In the genomic region with DNA sequence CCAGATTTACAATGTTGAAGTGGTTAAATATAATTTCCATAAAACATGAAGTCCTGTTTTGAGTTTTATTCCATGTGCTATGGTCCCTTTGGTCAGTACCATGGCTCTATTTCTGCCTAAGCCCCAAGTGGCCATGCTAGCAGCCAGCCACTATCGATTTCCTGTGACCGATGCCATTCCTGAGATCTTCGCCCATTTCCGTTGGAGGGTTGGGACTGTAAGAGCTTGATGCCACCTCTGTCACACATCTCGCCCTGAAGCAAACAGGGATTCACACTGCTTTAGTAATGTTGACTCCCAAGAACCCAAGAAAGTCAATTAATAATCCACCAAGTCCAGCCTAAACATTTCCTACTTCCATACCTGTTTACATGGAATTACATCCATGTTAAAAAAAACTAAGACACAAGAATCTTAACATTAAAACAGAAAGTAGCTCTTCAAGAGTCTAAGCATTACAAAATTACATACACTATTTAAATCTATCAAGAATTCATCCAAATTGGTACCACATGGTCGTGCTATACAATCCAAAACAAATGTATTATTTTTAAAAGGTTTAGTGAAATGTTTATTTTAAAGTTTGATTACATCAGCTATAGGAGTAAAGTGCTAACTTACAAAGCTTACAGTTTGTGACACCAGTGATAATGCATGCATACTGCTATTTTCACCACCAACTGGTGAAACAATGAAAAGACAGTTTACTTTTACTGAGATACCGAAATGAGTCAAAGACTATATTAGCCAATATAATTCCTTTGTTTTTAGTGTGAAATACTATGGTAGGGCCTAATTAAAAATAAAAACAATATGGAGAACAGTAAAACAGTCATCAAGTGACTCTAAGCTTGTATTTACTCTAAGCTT, we compare ENCODE assay signal across 8 cellular contexts. TPM values are rescaled to one million over a fixed set of nuclear protein-coding genes. Genes with fewer than 3 reads are reported as not detected.
DNase-seq lines count a peak whose midpoint lies in the region; FAIRE-seq and TF ChIP-seq lines count a peak whose summit lies in the region.

No MANE protein-coding gene starts in this region.

- FAIRE-seq in H1 (lab: Jason Lieb, UNC), result no peak
- FAIRE-seq in urothelium cell line (lab: Jason Lieb, UNC), result no peak

- H3K27ac Mint-ChIP-seq in activated CD4-positive, alpha-beta T cell treated with anti-CD3 and anti-CD28 coated beads, Interleukin-2, amount 10 ng/mL, durations not matched to agents 7 days and 5 days, result peak overlapping the region; percentile 100
- peak overlapping the region; percentile 98 for H3K27ac Mint-ChIP-seq in osteocyte (ENCODE audit: unreplicated experiment)

- H4K5ac ChIP-seq in H1 (ENCODE audit: insufficient read length, low read depth, low read length), result no peak overlapping the region

- H3K56ac ChIP-seq in H1 (replicated peaks; ENCODE audit: insufficient read length, low read depth, low read length), result no peak overlapping the region

- H3K27ac ChIP-seq in H1 (ENCODE audit: low read depth, low read length), result no peak overlapping the region

- no peaks in the 10 kb centered on the region for H3K9me3 ChIP-seq in H1 (ENCODE audit: insufficient read depth in 2 of 2, low read depth in 1 of 2, low read length in 1 of 2)

- POLR2A ChIA-PET in activated CD4-positive, alpha-beta T cell treated with anti-CD3 and anti-CD28 coated beads, Interleukin-2, amount 10 ng/mL, durations not matched to agents 7 days and 5 days (lab: Charles Lee), result interaction anchor here (0.6 to 1.0 kb wide), 5 partner anchors 29 to 146 kb away, joined by 3 to 4 read pairs (median 3); no protein-coding TSS in a partner anchor
- POLR2A ChIA-PET in H1 (lab: Charles Lee; ENCODE audit: partially characterized antibody), result interaction anchor here (0.6 to 45.3 kb wide), 22 partner anchors 9 to 215 kb away, joined by 3 to 2341 read pairs (median 4); partner anchors contain the start of genes CPNE1, ERGIC3, NFS1 and PHF20

- peaks cover 0 to 4% (median 4%) of the 10 kb centered on the region in 4 experiments; a peak in 3 of 7 replicates for H3K4me1 ChIP-seq in H1 (replicated peaks in 1 of 4; ENCODE audit: control insufficient read depth in 3 of 4, insufficient read depth in 4 of 4, low read length in 3 of 4)

- no peak overlapping the region for H2AK5ac ChIP-seq in H1 (ENCODE audit: low read depth, low read length)

- no peak for TF ChIP-seq EP300 in H1 (IDR thresholded peaks at IDR 0.05; ENCODE audit: borderline replicate concordance in 1 of 2, low read depth in 2 of 2, low read length in 2 of 2)

- no peak for DNase-seq in activated CD4-positive, alpha-beta T cell treated with anti-CD3 and anti-CD28 coated beads, Interleukin-2, amount 10 ng/mL, durations not matched to agents 7 days and 5 days
- DNase-seq in activated CD4-positive, alpha-beta T cell treated with anti-CD3 and anti-CD28 coated beads, Interleukin-2, amount 50 U/mL, for 4 hours, result no peak
- DNase-seq in RPMI8226, result peak; percentile 13
- no peak for DNase-seq in H1 (ENCODE audit: low read depth in 1 of 2, low spot score in 2 of 2)
- DNase-seq in osteocyte (ENCODE audit: extremely low spot score, unreplicated experiment), result no peak
- DNase-seq in NCI-H510A (lab: John Stamatoyannopoulos, UW), result no peak
- DNase-seq in urothelium cell line (ENCODE audit: low spot score), result no peak
- no peak for DNase-seq in anterior cingulate cortex (lab: John Stamatoyannopoulos, UW)

- no peak overlapping the region for H3K14ac ChIP-seq in H1 (ENCODE audit: insufficient read length)

- 95% methylated on average over 7 of the region's 7 CpGs; no CpG with 5 or more reads in 1 of the 2 experiments for WGBS in H1 (ENCODE audit: extremely low coverage in 1 of 2, insufficient coverage in 1 of 2, insufficient read length in 1 of 2, insufficient replicate concordance in 2 of 2, low coverage in 1 of 2, low lambda C conversion rate in 2 of 2, missing lambda C conversion rate in 1 of 2), 2 experiments

- H4K91ac ChIP-seq in H1 (replicated peaks; ENCODE audit: insufficient read length, low read length), result no peak overlapping the region

- H3K9ac ChIP-seq in H1 (replicated peaks in 1 of 4; ENCODE audit: extremely low read depth in 1 of 4, low read depth in 3 of 4, low read length in 3 of 4), result no peak overlapping the region

- TF ChIP-seq CTCF in H1 (IDR thresholded peaks at IDR 0.05; ENCODE audit: control extremely low read depth in 1 of 3, insufficient read depth in 1 of 3, low read depth in 1 of 3, low read length in 3 of 3) (no peak), osteocyte (IDR thresholded peaks at IDR 0.05) (peak; percentile 45)

- no peak; a peak in 1 of 3 replicates for TF ChIP-seq POLR2A in H1 (IDR thresholded peaks at IDR 0.05; ENCODE audit: control extremely low read depth in 1 of 2, low read depth in 2 of 2, low read length in 2 of 2)

- no peak for TF ChIP-seq RAD21 in H1 (IDR thresholded peaks at IDR 0.05 in 1 of 2, conservative IDR thresholded peaks at IDR 0.05 in 1 of 2; ENCODE audit: low read depth in 2 of 2, low read length in 2 of 2)

- H3K36me3 ChIP-seq in H1 (ENCODE audit: control insufficient read depth in 2 of 4, insufficient read depth in 4 of 4, low read length in 3 of 4), result peaks cover 22 to 63% (median 54%) of the 10 kb centered on the region in 4 experiments

- H2BK12ac ChIP-seq in H1 (ENCODE audit: low read depth, low read length), result no peak overlapping the region

- H3K79me1 ChIP-seq in H1 (ENCODE audit: low read depth, low read length), result no peaks in the 10 kb centered on the region

- H3K4me2 ChIP-seq in H1 (ENCODE audit: insufficient read depth in 1 of 2, low read depth in 2 of 2, low read length in 2 of 2), result peak overlapping the region; percentile 32 to 63; a peak in 3 of 4 replicates

- no peak overlapping the region for H3K18ac ChIP-seq in H1 (ENCODE audit: extremely low read depth, low read length)

- no peaks in the 10 kb centered on the region for H3K9me3 Mint-ChIP-seq in activated CD4-positive, alpha-beta T cell treated with anti-CD3 and anti-CD28 coated beads, Interleukin-2, amount 10 ng/mL, durations not matched to agents 7 days and 5 days
- H3K9me3 Mint-ChIP-seq in osteocyte (ENCODE audit: unreplicated experiment), result no peaks in the 10 kb centered on the region

- H3K27me3 ChIP-seq in H1 (replicated peaks in 1 of 4; ENCODE audit: control insufficient read depth in 3 of 4, extremely low read depth in 1 of 4, insufficient read depth in 3 of 4, low read length in 3 of 4), result no peaks in the 10 kb centered on the region

- peaks cover 55% of the 10 kb centered on the region for H3K36me3 Mint-ChIP-seq in activated CD4-positive, alpha-beta T cell treated with anti-CD3 and anti-CD28 coated beads, Interleukin-2, amount 10 ng/mL, durations not matched to agents 7 days and 5 days (ENCODE audit: low read depth)
- H3K36me3 Mint-ChIP-seq in osteocyte (ENCODE audit: unreplicated experiment), result peaks cover 39% of the 10 kb centered on the region

- H3K79me2 ChIP-seq in H1 (ENCODE audit: control insufficient read depth in 1 of 2, insufficient read depth in 2 of 2, low read length in 2 of 2), result peaks cover 32 to 78% of the 10 kb centered on the region in 2 experiments

- H2AFZ ChIP-seq in H1 (ENCODE audit: low read length), result no peak overlapping the region

- H4K20me1 ChIP-seq in H1 (replicated peaks in 1 of 2; ENCODE audit: control insufficient read depth in 1 of 2, insufficient read depth in 2 of 2, low read length in 2 of 2), result peaks cover 19% of the 10 kb centered on the region in 2 experiments

- peak overlapping the region; percentile 91 for H3K4me3 Mint-ChIP-seq in activated CD4-positive, alpha-beta T cell treated with anti-CD3 and anti-CD28 coated beads, Interleukin-2, amount 10 ng/mL, durations not matched to agents 7 days and 5 days
- peak overlapping the region; percentile 100 for H3K4me3 Mint-ChIP-seq in osteocyte (ENCODE audit: unreplicated experiment)

- H2BK5ac ChIP-seq in H1 (ENCODE audit: low read depth, low read length), result no peak overlapping the region

- peak overlapping the region; percentile 63; the same call in 1 of the 2 replicates for H4K8ac ChIP-seq in H1 (ENCODE audit: extremely low read depth, insufficient read depth, low read length)

- no peak overlapping the region for H2BK20ac ChIP-seq in H1 (ENCODE audit: low read length)

- H2BK15ac ChIP-seq in H1 (ENCODE audit: low read length), result no peak overlapping the region

- peak overlapping the region in 1 of 4 experiments; percentile 85; a peak in 4 of 8 replicates for H3K4me3 ChIP-seq in H1 (ENCODE audit: extremely low read depth in 1 of 4, insufficient read depth in 2 of 4, low read depth in 3 of 4, low read length in 4 of 4)

- no peak overlapping the region for H3K4ac ChIP-seq in H1 (replicated peaks; ENCODE audit: insufficient read length, low read depth, low read length)

- no peak overlapping the region for H2BK120ac ChIP-seq in H1 (replicated peaks; ENCODE audit: low read depth, low read length)

- 0 out of 2 replicates have a peak, but pooled peaks cover 4% of the 10 kb centered on the region for H3K23me2 ChIP-seq in H1 (ENCODE audit: low read depth, low read length)

- CTCF ChIA-PET in activated CD4-positive, alpha-beta T cell treated with anti-CD3 and anti-CD28 coated beads, Interleukin-2, amount 10 ng/mL, durations not matched to agents 7 days and 5 days (lab: Charles Lee), result interaction anchor here (0.5 to 1.8 kb wide), 7 partner anchors 10 to 81 kb away, joined by 3 to 8 read pairs (median 3); partner anchors contain the start of gene PHF20
- CTCF ChIA-PET in H1 (lab: Charles Lee; ENCODE audit: partially characterized antibody), result interaction anchor here (0.5 to 1.4 kb wide), 4 partner anchors 11 to 199 kb away, joined by 3 to 8 read pairs (median 4); no protein-coding TSS in a partner anchor

- no peaks in the 10 kb centered on the region for H3K27me3 Mint-ChIP-seq in activated CD4-positive, alpha-beta T cell treated with anti-CD3 and anti-CD28 coated beads, Interleukin-2, amount 10 ng/mL, durations not matched to agents 7 days and 5 days
- no peaks in the 10 kb centered on the region for H3K27me3 Mint-ChIP-seq in osteocyte (ENCODE audit: unreplicated experiment)

- H3K23ac ChIP-seq in H1 (ENCODE audit: insufficient read length), result no peak overlapping the region

- H3K4me1 Mint-ChIP-seq in activated CD4-positive, alpha-beta T cell treated with anti-CD3 and anti-CD28 coated beads, Interleukin-2, amount 10 ng/mL, durations not matched to agents 7 days and 5 days, result peaks cover 51% of the 10 kb centered on the region
- peaks cover 58% of the 10 kb centered on the region for H3K4me1 Mint-ChIP-seq in osteocyte (ENCODE audit: unreplicated experiment)

RNA-seq across cellular contexts. Expression of gene RBM39, which starts 2.5 kb away (rescaled TPM):
- 100 to 1,000 TPM; 374 to 396 TPM for total RNA-seq in activated CD4-positive, alpha-beta T cell treated with anti-CD3 and anti-CD28 coated beads, Interleukin-2, amount 10 ng/mL, durations not matched to agents 7 days and 5 days
- total RNA-seq in H1 (2021; fragmentation: NEBNext Ultra II Directional; extraction: Animal tissue kit (Norgen Biotek cat#: 25700)), result 219 and 220 TPM in 2 replicates
- 55.2 and 78.0 TPM in 2 replicates for polyA plus RNA-seq in H1 (2011; rRNA removed)
- polyA plus RNA-seq in H1 (2011; cell fraction: cytosol; rRNA removed), result 91.4 TPM
- polyA plus RNA-seq in H1 (2011; cell fraction: nucleus; rRNA removed), result 192 TPM
- 147 to 209 TPM (median 187 TPM) in 4 replicates for polyA plus RNA-seq in H1 (2012, experiment 1 of 2)
- 17.2 TPM for polyA plus RNA-seq in H1 (2012, experiment 2 of 2)
- 189 TPM for polyA plus RNA-seq in H1 (2013, experiment 1 of 2)
- 163 TPM for polyA plus RNA-seq in H1 (2013, experiment 2 of 2)
- polyA minus RNA-seq in H1 (2011; rRNA and poly(A)+ RNA removed), result 106 and 152 TPM in 2 replicates
- 74.5 TPM for polyA minus RNA-seq in H1 (2011; cell fraction: cytosol; rRNA and poly(A)+ RNA removed)
- polyA minus RNA-seq in H1 (2011; cell fraction: nucleus; rRNA and poly(A)+ RNA removed), result 261 TPM
- total RNA-seq in osteocyte, result 324 and 329 TPM in 2 replicates

RNA-seq across cellular contexts. Expression of gene PHF20, which starts 32.3 kb away (rescaled TPM):
- total RNA-seq in activated CD4-positive, alpha-beta T cell treated with anti-CD3 and anti-CD28 coated beads, Interleukin-2, amount 10 ng/mL, durations not matched to agents 7 days and 5 days, result 10 to 100 TPM; 47.8 to 49.0 TPM
- 70.1 and 70.3 TPM in 2 replicates for total RNA-seq in H1 (2021; fragmentation: NEBNext Ultra II Directional; extraction: Animal tissue kit (Norgen Biotek cat#: 25700))
- 25.6 and 39.9 TPM in 2 replicates for polyA plus RNA-seq in H1 (2011; rRNA removed)
- polyA plus RNA-seq in H1 (2011; cell fraction: cytosol; rRNA removed), result 38.5 TPM
- 80.9 TPM for polyA plus RNA-seq in H1 (2011; cell fraction: nucleus; rRNA removed)
- 36.4 to 52.6 TPM (median 38.6 TPM) in 4 replicates for polyA plus RNA-seq in H1 (2012, experiment 1 of 2)
- polyA plus RNA-seq in H1 (2012, experiment 2 of 2), result 11.6 TPM
- 38.4 TPM for polyA plus RNA-seq in H1 (2013, experiment 1 of 2)
- polyA plus RNA-seq in H1 (2013, experiment 2 of 2), result 38.0 TPM
- polyA minus RNA-seq in H1 (2011; rRNA and poly(A)+ RNA removed), result 67.2 and 70.5 TPM in 2 replicates
- polyA minus RNA-seq in H1 (2011; cell fraction: cytosol; rRNA and poly(A)+ RNA removed), result 45.4 TPM
- polyA minus RNA-seq in H1 (2011; cell fraction: nucleus; rRNA and poly(A)+ RNA removed), result 86.3 TPM
- 38.1 and 42.1 TPM in 2 replicates for total RNA-seq in osteocyte

RNA-seq across cellular contexts. Expression of gene ROMO1, which starts 40.3 kb away (rescaled TPM):
- 100 to 1,000 TPM in 1 of 2 experiments, 10 to 100 TPM in 1; 55.0 to 103 TPM for total RNA-seq in activated CD4-positive, alpha-beta T cell treated with anti-CD3 and anti-CD28 coated beads, Interleukin-2, amount 10 ng/mL, durations not matched to agents 7 days and 5 days
- 164 and 173 TPM in 2 replicates for total RNA-seq in H1 (2021; fragmentation: NEBNext Ultra II Directional; extraction: Animal tissue kit (Norgen Biotek cat#: 25700))
- polyA plus RNA-seq in H1 (2011; rRNA removed), result 702 and 1,070 TPM in 2 replicates
- polyA plus RNA-seq in H1 (2011; cell fraction: cytosol; rRNA removed), result 631 TPM
- polyA plus RNA-seq in H1 (2011; cell fraction: nucleus; rRNA removed), result 401 TPM
- 114 to 387 TPM (median 323 TPM) in 4 replicates for polyA plus RNA-seq in H1 (2012, experiment 1 of 2)
- 427 TPM for polyA plus RNA-seq in H1 (2012, experiment 2 of 2)
- 546 TPM for polyA plus RNA-seq in H1 (2013, experiment 1 of 2)
- polyA plus RNA-seq in H1 (2013, experiment 2 of 2), result 515 TPM
- 15.1 and 25.8 TPM in 2 replicates for polyA minus RNA-seq in H1 (2011; rRNA and poly(A)+ RNA removed)
- polyA minus RNA-seq in H1 (2011; cell fraction: cytosol; rRNA and poly(A)+ RNA removed), result 45.5 TPM
- 46.2 TPM for polyA minus RNA-seq in H1 (2011; cell fraction: nucleus; rRNA and poly(A)+ RNA removed)
- 110 and 116 TPM in 2 replicates for total RNA-seq in osteocyte

RNA-seq across cellular contexts. Expression of gene NFS1, which starts 40.4 kb away (rescaled TPM):
- 10 to 100 TPM; 33.2 to 36.6 TPM for total RNA-seq in activated CD4-positive, alpha-beta T cell treated with anti-CD3 and anti-CD28 coated beads, Interleukin-2, amount 10 ng/mL, durations not matched to agents 7 days and 5 days
- 25.1 and 26.1 TPM in 2 replicates for total RNA-seq in H1 (2021; fragmentation: NEBNext Ultra II Directional; extraction: Animal tissue kit (Norgen Biotek cat#: 25700))
- 35.4 and 38.8 TPM in 2 replicates for polyA plus RNA-seq in H1 (2011; rRNA removed)
- 34.4 TPM for polyA plus RNA-seq in H1 (2011; cell fraction: cytosol; rRNA removed)
- 37.7 TPM for polyA plus RNA-seq in H1 (2011; cell fraction: nucleus; rRNA removed)
- polyA plus RNA-seq in H1 (2012, experiment 1 of 2), result 21.4 to 26.7 TPM (median 23.6 TPM) in 4 replicates
- polyA plus RNA-seq in H1 (2012, experiment 2 of 2), result 20.6 TPM
- polyA plus RNA-seq in H1 (2013, experiment 1 of 2), result 13.6 TPM
- polyA plus RNA-seq in H1 (2013, experiment 2 of 2), result 12.2 TPM
- polyA minus RNA-seq in H1 (2011; rRNA and poly(A)+ RNA removed), result 27.2 and 28.3 TPM in 2 replicates
- 11.1 TPM for polyA minus RNA-seq in H1 (2011; cell fraction: cytosol; rRNA and poly(A)+ RNA removed)
- 10.5 TPM for polyA minus RNA-seq in H1 (2011; cell fraction: nucleus; rRNA and poly(A)+ RNA removed)
- 26.0 and 29.4 TPM in 2 replicates for total RNA-seq in osteocyte
